Comparison of ENCODE assay signal across 13 cellular contexts in the genomic region with DNA sequence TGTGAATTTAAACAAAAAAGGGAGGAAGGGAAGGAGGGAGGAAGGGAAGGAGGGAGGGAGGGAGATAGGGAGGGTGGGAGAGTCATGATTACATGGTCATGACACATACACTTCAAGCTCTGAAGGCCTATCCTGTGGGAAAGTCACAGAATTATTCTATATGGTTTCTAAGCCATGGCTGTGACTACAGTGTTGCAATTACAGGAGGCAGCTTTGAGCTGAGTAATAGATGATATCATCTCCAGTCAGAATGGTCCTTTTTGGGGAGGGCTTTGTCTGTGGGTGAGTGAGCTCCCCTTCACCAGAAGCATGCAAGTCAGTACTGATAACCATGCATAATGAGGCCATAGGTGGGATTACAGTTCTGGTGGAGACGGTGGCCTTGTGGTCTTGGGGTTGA. TPM values are rescaled to one million over a fixed set of nuclear protein-coding genes. Genes with fewer than 3 reads are reported as not detected.
A peak's percentile ranks its signal among the peaks of the same experiment; 100 is the strongest.
DNase-seq lines count a peak whose midpoint lies in the region; ATAC-seq, FAIRE-seq and TF ChIP-seq lines count a peak whose summit lies in the region.
"Had no signal": no experiment of that assay in that cellular context is flagged by ENCODE, and none has a peak within 500 bp of the region (broad histone marks: within the 10 kb centered on the region; RNA-seq: fewer than 3 reads in every experiment).

No MANE protein-coding gene starts in this region.

- H3K79me2 ChIP-seq in HepG2 (ENCODE audit: insufficient read depth, low read length): no peaks in the 10 kb centered on the region

- no peak overlapping the region for H3K27ac ChIP-seq in HepG2 (ENCODE audit: extremely low read length, insufficient read depth, low read length)

- in situ Hi-C loops in HepG2 (cut with HindIII; ENCODE audit: extremely low pct_ligation_motif_present, low pct_unique_long_range_greater_than_20kb): no loop called here

- POLR2A ChIA-PET in BJ (lab: Charles Lee): no interaction called here
- POLR2A ChIA-PET in HepG2 (lab: Yijun Ruan, JAX): interaction anchor here (0.6 kb wide), 1 partner anchor 657 kb away, joined by 4 read pairs; no protein-coding TSS in a partner anchor

- DNase-seq in BJ (ENCODE audit: low read depth) (peak; percentile 31), OCI-M1 (lab: John Stamatoyannopoulos, UW) (peak; percentile 40), choroid plexus epithelial cell (ENCODE audit: low read depth) (peak; percentile 72), HepG2 (ENCODE audit: low spot score) (no peak), NCI-H774 (lab: John Stamatoyannopoulos, UW) (no peak), H7 (no peak), lower leg skin (ENCODE audit: low spot score in 2 of 2) (no peak), urothelium cell line (ENCODE audit: low spot score) (no peak)
- DNase-seq: CD4-positive, CD25-positive, alpha-beta regulatory T cell; kidney; stimulated activated CD4-positive, alpha-beta T cell treated with anti-CD3 and anti-CD28 coated beads, Interleukin-4, amount 100 ng/mL, for 4 hours had no signal

- no peak for TF ChIP-seq EP300 in HepG2 (IDR thresholded peaks at IDR 0.05; ENCODE audit: low read depth in 2 of 2, low read length in 2 of 2)
- TF ChIP-seq EP300 in HepG2 (CRISPR knock-in tag; IDR thresholded peaks at IDR 0.05; ENCODE audit: borderline replicate concordance): no peak

- no peaks in the 10 kb centered on the region for H3K9me3 ChIP-seq in HepG2 (ENCODE audit: low read length)

- no peak for TF ChIP-seq CTCF in BJ (IDR thresholded peaks at IDR 0.05; ENCODE audit: insufficient read depth, low read depth, low read length)
- no peak for TF ChIP-seq CTCF in choroid plexus epithelial cell (conservative IDR thresholded peaks at IDR 0.05; ENCODE audit: low read depth, low read length)
- no peak for TF ChIP-seq CTCF in HepG2 (CRISPR knock-in tag; IDR thresholded peaks at IDR 0.05)
- TF ChIP-seq CTCF in lower leg skin (IDR thresholded peaks at IDR 0.05): no peak

- intact Hi-C loops in HepG2 (cut with micrococcal nuclease; ENCODE audit: unreplicated experiment): no loop called here
- intact Hi-C loops in lower leg skin (cut with DNase I; ENCODE audit: low total_unique reads): no loop called here

- H4K20me1 ChIP-seq in HepG2 (ENCODE audit: insufficient read depth, low read length): no peaks in the 10 kb centered on the region

- CTCF ChIA-PET in BJ (lab: Yijun Ruan, JAX): interaction anchor here (0.6 to 1.4 kb wide), 5 partner anchors 14 to 1026 kb away, joined by 3 to 4 read pairs (median 3); no protein-coding TSS in a partner anchor
- CTCF ChIA-PET in HepG2 (lab: Yijun Ruan, JAX; ENCODE audit: low intra/inter-chr PET ratio, low total read pairs): no interaction called here

- no peak overlapping the region for H2AFZ ChIP-seq in HepG2 (ENCODE audit: low read length)

- no peak for FAIRE-seq in HepG2 (lab: Jason Lieb, UNC)
- no peak for FAIRE-seq in urothelium cell line (lab: Jason Lieb, UNC)
- FAIRE-seq: kidney had no signal

- H3K4me3 ChIP-seq in BJ (ENCODE audit: low read depth, low read length) (no peak overlapping the region), choroid plexus epithelial cell (ENCODE audit: low read depth, low read length) (no peak overlapping the region), HepG2 (replicated peaks in 1 of 3; ENCODE audit: insufficient read depth in 1 of 3, low read depth in 2 of 3, low read length in 3 of 3) (no peak overlapping the region), H7 (ENCODE audit: insufficient read depth, low read depth, low read length) (no peak overlapping the region), lower leg skin (ENCODE audit: low read depth, poor library complexity, severe bottlenecking) (no peak overlapping the region)

- H3K9ac ChIP-seq in HepG2 (ENCODE audit: insufficient read depth, low read depth, low read length): no peak overlapping the region

- no TSS peak for BruUV-seq in HepG2 (replicated peaks; lab: Mats Ljungman, UMichigan)

- H3K4me1 ChIP-seq in HepG2 (ENCODE audit: insufficient read depth, low read length): peaks cover 15% of the 10 kb centered on the region

- H3K27me3 ChIP-seq in BJ (ENCODE audit: control insufficient read depth, insufficient read depth, low read length): no peaks in the 10 kb centered on the region
- H3K27me3 ChIP-seq in HepG2 (ENCODE audit: control insufficient read depth in 1 of 2, insufficient read depth in 2 of 2, low read length in 2 of 2): 0 out of 5 replicates have a peak, but pooled peaks cover 0 to 5% of the 10 kb centered on the region in 2 experiments
- H3K27me3 ChIP-seq in H7 (ENCODE audit: control insufficient read depth, insufficient read depth, low read length): no peaks in the 10 kb centered on the region

- H3K4me2 ChIP-seq in HepG2 (ENCODE audit: low read depth, low read length): no peak overlapping the region

- peaks cover 22% of the 10 kb centered on the region for H3K36me3 ChIP-seq in BJ (ENCODE audit: control insufficient read depth, insufficient read depth, low read length)
- no peaks in the 10 kb centered on the region for H3K36me3 ChIP-seq in HepG2 (replicated peaks in 1 of 2; ENCODE audit: control insufficient read depth in 1 of 2, insufficient read depth in 2 of 2, low read length in 2 of 2)
- H3K36me3 ChIP-seq in H7 (replicated peaks; ENCODE audit: control insufficient read depth, insufficient read depth, low read length): no peaks in the 10 kb centered on the region

- WGBS in HepG2 (ENCODE audit: low lambda C conversion rate): 67% methylated on average over 1 of the region's 1 CpG
- WGBS in lower leg skin, 2 donors: 88 to 95% methylated on average over 1 of the region's 1 CpG

- ATAC-seq in HepG2: no peak
- ATAC-seq: activated CD4-positive, CD25-positive, alpha-beta regulatory T cell treated with anti-CD3 and anti-CD28 coated beads, Interleukin-2, amount 50 U/mL, for 24 hours; stimulated activated memory B cell treated with anti-CD40 and anti-IgM and Interleukin-4, amounts not matched to agents 10 μg/mL and 1 μg/mL and 100 μg/mL, for 72 hours had no signal

- TF ChIP-seq POLR2A in HepG2 (IDR thresholded peaks at IDR 0.05; ENCODE audit: insufficient read depth in 1 of 2, low read depth in 2 of 2, low read length in 2 of 2): no peak
- no peak for TF ChIP-seq POLR2A in lower leg skin (IDR thresholded peaks at IDR 0.05)

- no peak for TF ChIP-seq RAD21 in HepG2 (CRISPR knock-in tag; IDR thresholded peaks at IDR 0.05)

TF ChIP-seq in HepG2, 621 proteins besides CTCF, POLR2A, EP300 and RAD21:
- TF ChIP-seq PCBP2 (optimal IDR thresholded peaks at IDR 0.05; ENCODE audit: low read depth, low read length, poor library complexity, severe bottlenecking): peak; percentile 50
- no peak for TF ChIP-seq SP2 (CRISPR knock-in tag; IDR thresholded peaks at IDR 0.05)

RNA-seq across cellular contexts. Expression of a gene that starts 37.4 kb away (rescaled TPM):
- polyA plus RNA-seq in BJ (2011; rRNA removed) (34.7 and 39.9 TPM in 2 replicates), HepG2 (2011; rRNA removed) (0.08 and 0.11 TPM in 2 replicates)
- polyA minus RNA-seq in BJ (2011; rRNA and poly(A)+ RNA removed): 90.5 and 100 TPM in 2 replicates
- total RNA-seq in HepG2 (2016; rRNA removed; fragmentation: Illumina TruSeq; extraction: Trizol) (0.08 and 0.09 TPM in 2 replicates), lower leg skin (1 to 10 TPM in 3 of 4 donors, under 1 TPM in 1; 0.64 to 2.2 (median 1.9) TPM)
- not detected in 2 replicates for total RNA-seq in HepG2 (2016; cell fraction: cytosol; rRNA removed; fragmentation: Illumina TruSeq; extraction: Trizol; ENCODE audit: low read depth)
- 0.09 and 0.12 TPM in 2 replicates for total RNA-seq in HepG2 (2016; cell fraction: insoluble cytoplasmic fraction; rRNA removed; fragmentation: Illumina TruSeq; extraction: Trizol)
- 0.03 TPM in 2 replicates for total RNA-seq in HepG2 (2016; cell fraction: membrane; rRNA removed; fragmentation: Illumina TruSeq; extraction: Trizol)
- 0.06 TPM in 2 replicates for total RNA-seq in HepG2 (2016; cell fraction: nucleus; rRNA removed; fragmentation: Illumina TruSeq; extraction: Trizol)
- polyA plus RNA-seq in HepG2 (2011; cell fraction: cytosol; rRNA removed): 0.04 and 0.09 TPM in 2 replicates
- polyA plus RNA-seq in HepG2 (2011; cell fraction: nucleus; rRNA removed): 0.14 TPM in 2 replicates
- 0.24 and 0.51 TPM in 2 replicates for polyA plus RNA-seq in HepG2 (2012)
- polyA plus RNA-seq in HepG2 (2016; cell fraction: cytosol; fragmentation: Illumina TruSeq; extraction: Trizol; ENCODE audit: low read depth): not detected in 2 replicates
- 0.07 and 0.09 TPM in 2 replicates for polyA plus RNA-seq in HepG2 (2016; cell fraction: insoluble cytoplasmic fraction; fragmentation: Illumina TruSeq; extraction: Trizol; ENCODE audit: low read depth)
- polyA plus RNA-seq in HepG2 (2016; cell fraction: membrane; fragmentation: Illumina TruSeq; extraction: Trizol; ENCODE audit: low read depth): 0.02 TPM in 1 of 2 replicates, not detected in the other
- 0.09 and 0.75 TPM in 2 replicates for polyA plus RNA-seq in HepG2 (2016; cell fraction: nucleus; fragmentation: Illumina TruSeq; extraction: Trizol; ENCODE audit: insufficient read depth, low read depth)
- polyA minus RNA-seq in HepG2 (2011; rRNA and poly(A)+ RNA removed; ENCODE audit: low replicate concordance): 0.16 and 9.2 TPM in 2 replicates
- 0.09 and 0.10 TPM in 2 replicates for polyA minus RNA-seq in HepG2 (2011; cell fraction: cytosol; rRNA and poly(A)+ RNA removed)
- polyA minus RNA-seq in HepG2 (2011; cell fraction: nucleus; rRNA and poly(A)+ RNA removed): 0.13 and 0.75 TPM in 2 replicates
- 0.21 and 0.41 TPM in 2 replicates for total RNA-seq in H7 (2014; rRNA removed; shearing (Covaris generic))

Comparison
In these comparisons a context has a peak if more than half of its experiments do, and no peak if none do; other contexts are left out.
1. DNase-seq: peak in BJ (single experiment), OCI-M1 (single experiment) and choroid plexus epithelial cell (single experiment); none in HepG2 (single experiment), NCI-H774 (single experiment), H7 (single experiment), lower leg skin (0 of 2) and urothelium cell line (single experiment).